ENCODE assay signal across 9 cellular contexts in genomic region chr2:47035615-47036488, GRCh38.
DNase-seq lines count a peak whose midpoint lies in the region; ATAC-seq, FAIRE-seq and TF ChIP-seq lines count a peak whose summit lies in the region.
"Had no signal": no experiment of that assay in that cellular context is flagged by ENCODE, and none has a peak within 500 bp of the region (broad histone marks: within the 10 kb centered on the region; RNA-seq: fewer than 3 reads in every experiment).

No MANE protein-coding gene starts in this region.

- no peak overlapping the region for H3K9ac ChIP-seq in keratinocyte (ENCODE audit: control insufficient read depth, extremely low read depth, insufficient read depth, low read length)

- H3K36me3 Mint-ChIP-seq in activated CD8-positive, alpha-beta T cell treated with anti-CD3 and anti-CD28 coated beads, Interleukin-2, amount 10 ng/mL, durations not matched to agents 7 days and 5 days (ENCODE audit: low read depth), result peaks cover 37% of the 10 kb centered on the region

- peaks cover 47% of the 10 kb centered on the region for H3K4me1 ChIP-seq in keratinocyte (ENCODE audit: control insufficient read depth, extremely low read depth, insufficient read depth, low read length)

- no peaks in the 10 kb centered on the region for H3K9me3 Mint-ChIP-seq in activated CD8-positive, alpha-beta T cell treated with anti-CD3 and anti-CD28 coated beads, Interleukin-2, amount 10 ng/mL, durations not matched to agents 7 days and 5 days (ENCODE audit: insufficient read depth)
- H3K9me3 Mint-ChIP-seq in stimulated activated naive CD8-positive, alpha-beta T cell treated with anti-CD3 and anti-CD28 coated beads, Interleukin-15, amount 100 ng/mL, for 72 hours, result no peaks in the 10 kb centered on the region

- no peak overlapping the region for H2AFZ ChIP-seq in keratinocyte (ENCODE audit: control insufficient read depth, low read length)

- H3K9me3 ChIP-seq in keratinocyte (ENCODE audit: control insufficient read depth, low read depth, low read length), result no peaks in the 10 kb centered on the region

- H3K4me2 ChIP-seq in keratinocyte (ENCODE audit: control insufficient read depth, extremely low read depth, insufficient read depth, low read depth, low read length), result no peak overlapping the region

- no peaks in the 10 kb centered on the region for H3K9me1 ChIP-seq in keratinocyte (ENCODE audit: control insufficient read depth, extremely low read depth, insufficient read depth, low read length)

- dilution Hi-C loops in keratinocyte (cut with MboI; ENCODE audit: extremely low pct_ligation_motif_present, low sequenced_read_pairs), result no loop called here

- peak overlapping the region; percentile 36 for H3K27ac Mint-ChIP-seq in activated CD8-positive, alpha-beta T cell treated with anti-CD3 and anti-CD28 coated beads, Interleukin-2, amount 10 ng/mL, durations not matched to agents 7 days and 5 days
- H3K27ac Mint-ChIP-seq in stimulated activated naive CD8-positive, alpha-beta T cell treated with anti-CD3 and anti-CD28 coated beads, Interleukin-15, amount 100 ng/mL, for 72 hours, result peak overlapping the region; percentile 42 to 94

- H3K4me1 Mint-ChIP-seq in activated CD8-positive, alpha-beta T cell treated with anti-CD3 and anti-CD28 coated beads, Interleukin-2, amount 10 ng/mL, durations not matched to agents 7 days and 5 days (ENCODE audit: low read depth), result peaks cover 19% of the 10 kb centered on the region
- H3K4me1 Mint-ChIP-seq in stimulated activated naive CD8-positive, alpha-beta T cell treated with anti-CD3 and anti-CD28 coated beads, Interleukin-15, amount 100 ng/mL, for 72 hours, result peaks cover 50% of the 10 kb centered on the region

- ATAC-seq in HG03159 (IDR thresholded peaks at IDR 0.05; ENCODE audit: unreplicated experiment) (peak; percentile 39), GM18519 (IDR thresholded peaks at IDR 0.05; ENCODE audit: low FRiP score, unreplicated experiment) (no peak)
- no peak for ATAC-seq in activated CD8-positive, alpha-beta T cell treated with anti-CD3 and anti-CD28 coated beads, Interleukin-2, amount 10 ng/mL, durations not matched to agents 7 days and 5 days
- no peak for ATAC-seq in stimulated activated naive CD8-positive, alpha-beta T cell treated with anti-CD3 and anti-CD28 coated beads, Interleukin-15, amount 100 ng/mL, for 72 hours

- FAIRE-seq in keratinocyte (lab: Jason Lieb, UNC), result no peak

- no peak overlapping the region for H3K4me3 ChIP-seq in keratinocyte (ENCODE audit: control insufficient read depth in 2 of 3, extremely low read depth in 1 of 3, insufficient read depth in 2 of 3, low read depth in 1 of 3, low read length in 3 of 3)

- H3K79me2 ChIP-seq in keratinocyte (ENCODE audit: control insufficient read depth, insufficient read depth, low read length), result no peaks in the 10 kb centered on the region

- H3K36me3 ChIP-seq in keratinocyte (ENCODE audit: control insufficient read depth in 2 of 2, extremely low read depth in 1 of 2, insufficient read depth in 2 of 2, low read length in 2 of 2), result peaks cover 3 to 17% of the 10 kb centered on the region in 2 experiments

- CTCF ChIA-PET in activated CD8-positive, alpha-beta T cell treated with anti-CD3 and anti-CD28 coated beads, Interleukin-2, amount 10 ng/mL, durations not matched to agents 7 days and 5 days (lab: Charles Lee), result interaction anchor here (1.5 kb wide), 1 partner anchor 10 kb away, joined by 3 read pairs; no protein-coding TSS in a partner anchor

- POLR2A ChIA-PET in activated CD8-positive, alpha-beta T cell treated with anti-CD3 and anti-CD28 coated beads, Interleukin-2, amount 10 ng/mL, durations not matched to agents 7 days and 5 days (lab: Charles Lee), result no interaction called here

- DNase-seq in activated CD8-positive, alpha-beta T cell treated with anti-CD3 and anti-CD28 coated beads, Interleukin-2, amount 10 ng/mL, durations not matched to agents 7 days and 5 days, result no peak
- DNase-seq in keratinocyte (ENCODE audit: low read depth, low spot score) (no peak), NCI-H69 (lab: John Stamatoyannopoulos, UW) (no peak), NK-92 (lab: John Stamatoyannopoulos, UW; ENCODE audit: unreplicated experiment) (no peak)
- no peak for DNase-seq in stimulated activated naive CD8-positive, alpha-beta T cell treated with anti-CD3 and anti-CD28 coated beads, Interleukin-15, amount 100 ng/mL, for 72 hours
- DNase-seq: activated T-cell treated with anti-CD3 and anti-CD28 coated beads for 4 hours; stimulated activated CD4-positive, alpha-beta T cell treated with anti-CD3 and anti-CD28 coated beads, Interleukin-12 subunit alpha, Interleukin-12 subunit beta, amount 100 ng/mL, for 4 hours had no signal

- no peaks in the 10 kb centered on the region for H3K27me3 Mint-ChIP-seq in activated CD8-positive, alpha-beta T cell treated with anti-CD3 and anti-CD28 coated beads, Interleukin-2, amount 10 ng/mL, durations not matched to agents 7 days and 5 days (ENCODE audit: low read depth)
- no peaks in the 10 kb centered on the region for H3K27me3 Mint-ChIP-seq in stimulated activated naive CD8-positive, alpha-beta T cell treated with anti-CD3 and anti-CD28 coated beads, Interleukin-15, amount 100 ng/mL, for 72 hours

- TF ChIP-seq CTCF in keratinocyte (optimal IDR thresholded peaks at IDR 0.05 in 1 of 3, IDR thresholded peaks at IDR 0.05 in 1 of 3, conservative IDR thresholded peaks at IDR 0.05 in 1 of 3; ENCODE audit: extremely low read depth in 1 of 3, insufficient read depth in 2 of 3, low read length in 3 of 3), result no peak

- no peaks in the 10 kb centered on the region for H4K20me1 ChIP-seq in keratinocyte (ENCODE audit: control insufficient read depth, extremely low read depth, insufficient read depth, low read length)

- H3K27ac ChIP-seq in keratinocyte (ENCODE audit: control insufficient read depth, insufficient read depth, low read length), result peak overlapping the region; percentile 98

- H3K27me3 ChIP-seq in keratinocyte (ENCODE audit: control insufficient read depth, extremely low read depth, insufficient read depth, low read length), result no peaks in the 10 kb centered on the region

- no peak overlapping the region for H3K4me3 Mint-ChIP-seq in activated CD8-positive, alpha-beta T cell treated with anti-CD3 and anti-CD28 coated beads, Interleukin-2, amount 10 ng/mL, durations not matched to agents 7 days and 5 days
- no peak overlapping the region for H3K4me3 Mint-ChIP-seq in stimulated activated naive CD8-positive, alpha-beta T cell treated with anti-CD3 and anti-CD28 coated beads, Interleukin-15, amount 100 ng/mL, for 72 hours
